1 cellular context compared by ENCODE assay signal in genomic region chr20:14879020-14879697, GRCh38.
TF ChIP-seq lines count a peak whose summit lies in the region.

No MANE protein-coding gene starts in this region.

TF ChIP-seq in SK-N-SH, 30 proteins besides CTCF, POLR2A, EP300 and RAD21 (continued from another document):
- peak; percentile 75 for TF ChIP-seq PBX3 (IDR thresholded peaks at IDR 0.05)
- peak; percentile 93 for TF ChIP-seq FOSL2 (IDR thresholded peaks at IDR 0.05; ENCODE audit: borderline replicate concordance, low read depth)
- peak; percentile 75; the same call in 1 of the 2 replicates for TF ChIP-seq TEAD4 (IDR thresholded peaks at IDR 0.05; ENCODE audit: borderline replicate concordance, insufficient read depth)
- no peak for TF ChIP-seq MXI1 (IDR thresholded peaks at IDR 0.05; ENCODE audit: low read depth, low read length)
